8 cellular contexts compared by ENCODE assay signal in the genomic region with DNA sequence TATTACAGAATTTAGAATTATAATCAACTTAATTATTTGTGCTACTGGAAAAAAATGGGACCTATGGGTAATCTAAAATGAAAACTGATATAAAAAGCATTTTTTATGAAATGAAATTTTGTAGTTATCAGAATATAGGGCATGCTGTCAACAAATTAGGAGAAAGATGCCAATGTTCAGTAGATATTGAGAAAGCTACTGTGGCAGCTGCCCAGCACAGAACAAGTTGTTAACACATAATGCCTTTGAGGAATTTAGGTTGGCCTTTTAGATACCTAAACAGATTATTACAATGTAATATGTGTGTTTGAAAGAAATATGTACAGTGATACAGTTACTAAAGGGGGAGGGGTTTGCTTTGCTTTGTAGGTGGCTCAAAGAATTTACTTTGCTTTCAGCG.
"Had no signal": no experiment of that assay in that cellular context is flagged by ENCODE, and none has a peak within 500 bp of the region (broad histone marks: within the 10 kb centered on the region; RNA-seq: fewer than 3 reads in every experiment).

No MANE protein-coding gene starts in this region.

- FAIRE-seq: G401.6, GM12878, GM12891, GM12892, GM18507, GM19239 had no signal

- ATAC-seq: GM12878 had no signal

- H3K4me3 ChIP-seq: GM12878 had no signal

- DNase-seq: GDM1, GF-D8 had no signal
